In genomic region chr1:67464741-67465140, GRCh38 we compare ENCODE assay signal across 29 cellular contexts.
"Had no signal": no experiment of that assay in that cellular context is flagged by ENCODE, and none has a peak within 500 bp of the region (broad histone marks: within the 10 kb centered on the region; RNA-seq: fewer than 3 reads in every experiment).

No MANE protein-coding gene starts in this region.

- H2AFZ ChIP-seq: hepatocyte had no signal

- H3K36me3 Mint-ChIP-seq: activated CD4-positive, alpha-beta memory T cell treated with anti-CD3 and anti-CD28 coated beads for 36 hours; activated naive CD4-positive, alpha-beta T cell treated with anti-CD3 and anti-CD28 coated beads, Interleukin-2, amount 10 ng/mL, durations not matched to agents 7 days and 5 days; natural killer cell; stimulated activated naive B cell treated with anti-CD40 and anti-IgM and Interleukin-4, amounts not matched to agents 10 μg/mL and 1 μg/mL and 100 μg/mL, for 72 hours had no signal

- H3K27ac Mint-ChIP-seq: activated B cell treated with CpG ODN at 0.5 μM for 24 hours; activated CD4-positive, alpha-beta memory T cell treated with anti-CD3 and anti-CD28 coated beads for 36 hours; activated naive CD4-positive, alpha-beta T cell treated with anti-CD3 and anti-CD28 coated beads, Interleukin-2, amount 10 ng/mL, durations not matched to agents 7 days and 5 days; activated naive CD8-positive, alpha-beta T cell treated with anti-CD3 and anti-CD28 coated beads, Interleukin-2, amount 50 U/mL, for 24 hours; activated T-cell treated with anti-CD3 and anti-CD28 coated beads, Interleukin-2, amount 50 U/mL, for 72 hours; immature natural killer cell; natural killer cell; stimulated activated naive B cell treated with anti-CD40 and anti-IgM and Interleukin-4, amounts not matched to agents 10 μg/mL and 1 μg/mL and 100 μg/mL, for 72 hours had no signal

- DNase-seq: activated B cell treated with CpG ODN at 0.5 μM for 24 hours; activated CD4-positive, alpha-beta memory T cell treated with anti-CD3 and anti-CD28 coated beads for 36 hours; activated CD4-positive, alpha-beta T cell treated with anti-CD3 and anti-CD28 coated beads for 4 hours; activated effector memory CD4-positive, alpha-beta T cell treated with Interleukin-2 at 50 U/mL for 16 hours; activated naive CD4-positive, alpha-beta T cell treated with anti-CD3 and anti-CD28 coated beads, Interleukin-2, amount 10 ng/mL, durations not matched to agents 7 days and 5 days; activated naive CD8-positive, alpha-beta T cell treated with anti-CD3 and anti-CD28 coated beads, Interleukin-2, amount 50 U/mL, for 24 hours; activated T-cell treated with anti-CD3 and anti-CD28 coated beads, Interleukin-2, amount 50 U/mL, for 72 hours; aorta; brain microvascular endothelial cell; caudate nucleus; effector CD8-positive, alpha-beta T cell; erythroblast; foreskin melanocyte; glutamatergic neuron; immature natural killer cell; kidney glomerular epithelial cell; left ventricle myocardium superior; mammary epithelial cell; midbrain; natural killer cell; pancreas; right lobe of liver; small intestine; stimulated activated CD4-positive, alpha-beta T cell treated with anti-CD3 and anti-CD28 coated beads, Interleukin-2, amount 100 ng/mL, for 24 hours; stimulated activated CD8-positive, alpha-beta memory T cell treated with anti-CD3 and anti-CD28 coated beads, Interleukin-4, amount 100 ng/mL, for 48 hours; stimulated activated naive B cell treated with anti-CD40 and anti-IgM and Interleukin-4, amounts not matched to agents 10 μg/mL and 1 μg/mL and 100 μg/mL, for 72 hours; T-helper 9 cell had no signal

- H3K4me3 ChIP-seq: hepatocyte, pancreas, right lobe of liver, thoracic aorta had no signal

- H3K79me2 ChIP-seq: hepatocyte had no signal

- H3K4me1 ChIP-seq: pancreas, right lobe of liver had no signal

- H3K4me1 Mint-ChIP-seq: activated B cell treated with CpG ODN at 0.5 μM for 24 hours; activated naive CD4-positive, alpha-beta T cell treated with anti-CD3 and anti-CD28 coated beads, Interleukin-2, amount 10 ng/mL, durations not matched to agents 7 days and 5 days; immature natural killer cell; natural killer cell; stimulated activated naive B cell treated with anti-CD40 and anti-IgM and Interleukin-4, amounts not matched to agents 10 μg/mL and 1 μg/mL and 100 μg/mL, for 72 hours had no signal

- H3K27ac ChIP-seq: brain microvascular endothelial cell, hepatocyte, pancreas, right lobe of liver, thoracic aorta had no signal

- H3K27me3 Mint-ChIP-seq: activated naive CD4-positive, alpha-beta T cell treated with anti-CD3 and anti-CD28 coated beads, Interleukin-2, amount 10 ng/mL, durations not matched to agents 7 days and 5 days had no signal

- H3K9me3 ChIP-seq: pancreas, right lobe of liver, thoracic aorta had no signal

- H3K4me2 ChIP-seq: hepatocyte had no signal

- H3K9me3 Mint-ChIP-seq: activated B cell treated with CpG ODN at 0.5 μM for 24 hours; activated CD4-positive, alpha-beta memory T cell treated with anti-CD3 and anti-CD28 coated beads for 36 hours; activated naive CD4-positive, alpha-beta T cell treated with anti-CD3 and anti-CD28 coated beads, Interleukin-2, amount 10 ng/mL, durations not matched to agents 7 days and 5 days; activated naive CD8-positive, alpha-beta T cell treated with anti-CD3 and anti-CD28 coated beads, Interleukin-2, amount 50 U/mL, for 24 hours; activated T-cell treated with anti-CD3 and anti-CD28 coated beads, Interleukin-2, amount 50 U/mL, for 72 hours; immature natural killer cell; natural killer cell; stimulated activated naive B cell treated with anti-CD40 and anti-IgM and Interleukin-4, amounts not matched to agents 10 μg/mL and 1 μg/mL and 100 μg/mL, for 72 hours had no signal

- H3K36me3 ChIP-seq: brain microvascular endothelial cell, pancreas, right lobe of liver, thoracic aorta had no signal

- FAIRE-seq: pancreas, small intestine had no signal

- H3K27me3 ChIP-seq: brain microvascular endothelial cell, hepatocyte, pancreas, right lobe of liver had no signal

- H3K4me3 Mint-ChIP-seq: activated B cell treated with CpG ODN at 0.5 μM for 24 hours; activated CD4-positive, alpha-beta memory T cell treated with anti-CD3 and anti-CD28 coated beads for 36 hours; activated naive CD4-positive, alpha-beta T cell treated with anti-CD3 and anti-CD28 coated beads, Interleukin-2, amount 10 ng/mL, durations not matched to agents 7 days and 5 days; activated naive CD8-positive, alpha-beta T cell treated with anti-CD3 and anti-CD28 coated beads, Interleukin-2, amount 50 U/mL, for 24 hours; activated T-cell treated with anti-CD3 and anti-CD28 coated beads, Interleukin-2, amount 50 U/mL, for 72 hours; immature natural killer cell; natural killer cell; stimulated activated naive B cell treated with anti-CD40 and anti-IgM and Interleukin-4, amounts not matched to agents 10 μg/mL and 1 μg/mL and 100 μg/mL, for 72 hours had no signal
